ENCODE assay signal across 19 cellular contexts in genomic region chr18:22868831-22869230, GRCh38.
DNase-seq lines count a peak whose midpoint lies in the region; ATAC-seq and TF ChIP-seq lines count a peak whose summit lies in the region.
"Had no signal": no experiment of that assay in that cellular context is flagged by ENCODE, and none has a peak within 500 bp of the region (broad histone marks: within the 10 kb centered on the region; RNA-seq: fewer than 3 reads in every experiment).

No MANE protein-coding gene starts in this region.

- WGBS in mammary epithelial cell (ENCODE audit: low coverage, missing lambda C conversion rate): 0% methylated on average over 1 of the region's 1 CpG

- H3K27ac ChIP-seq in mammary epithelial cell (ENCODE audit: insufficient read depth, low read depth, low read length) (peak overlapping the region; percentile 69), foreskin keratinocyte (no peak overlapping the region)
- H3K27ac ChIP-seq: 22Rv1, BLaER1, C4-2B had no signal

- H3K4me1 Mint-ChIP-seq in MCF 10A (ENCODE audit: insufficient read depth, unreplicated experiment): peaks cover 6% of the 10 kb centered on the region

- ATAC-seq in foreskin keratinocyte: peak; percentile 47
- ATAC-seq: CD8-positive, alpha-beta T cell had no signal

- H3K4me3 ChIP-seq in mammary epithelial cell (replicated peaks in 1 of 3; ENCODE audit: insufficient read depth in 1 of 3, low read depth in 2 of 3, low read length in 3 of 3): peak overlapping the region in 1 of 3 experiments; percentile 32
- no peak overlapping the region for H3K4me3 ChIP-seq in epithelial cell of esophagus (ENCODE audit: low read length)
- H3K4me3 ChIP-seq: BLaER1, HAP-1 had no signal

- no peaks in the 10 kb centered on the region for H3K79me2 ChIP-seq in mammary epithelial cell (ENCODE audit: insufficient read depth, low read length)

- H3K4me2 ChIP-seq in mammary epithelial cell (ENCODE audit: insufficient read depth, low read depth, low read length): peak overlapping the region; percentile 67
- H3K4me2 ChIP-seq: BLaER1 had no signal

- BruUV-seq in mammary epithelial cell (replicated peaks; lab: Mats Ljungman, UMichigan) (no TSS peak), MCF 10A (replicated peaks; lab: Mats Ljungman, UMichigan) (no TSS peak)

- dilution Hi-C loops in mammary epithelial cell (cut with HindIII; ENCODE audit: low sequenced_read_pairs): no loop called here

- H3K36me3 ChIP-seq in mammary epithelial cell (ENCODE audit: insufficient read depth, low read length): no peaks in the 10 kb centered on the region
- H3K36me3 ChIP-seq: BLaER1, HAP-1 had no signal

- in situ Hi-C loops in mammary epithelial cell (cut with MboI; ENCODE audit: low sequenced_read_pairs in 2 of 2) (no loop called here), G401 (cut with HindIII; ENCODE audit: low sequenced_read_pairs) (no loop called here)

- peaks cover 26% of the 10 kb centered on the region for H3K4me1 ChIP-seq in mammary epithelial cell (ENCODE audit: insufficient read depth, low read length)
- peaks cover 35% of the 10 kb centered on the region for H3K4me1 ChIP-seq in foreskin keratinocyte
- H3K4me1 ChIP-seq: BLaER1 had no signal

- no peak overlapping the region for H3K4me3 Mint-ChIP-seq in MCF 10A (ENCODE audit: unreplicated experiment)
- H3K4me3 Mint-ChIP-seq: B cell; CD4-positive, CD25-positive, alpha-beta regulatory T cell; CD8-positive, alpha-beta T cell; HFFc6 had no signal

- peak overlapping the region; percentile 43 for H2AFZ ChIP-seq in mammary epithelial cell (ENCODE audit: low read depth, low read length)

- intact Hi-C loops in mammary epithelial cell (cut with micrococcal nuclease) (loop anchor here (1.0 to 2.0 kb wide), 3 partner anchors 12 to 44 kb away; no protein-coding TSS in a partner anchor), MCF 10A (cut with micrococcal nuclease) (no loop called here)

- CTCF ChIA-PET in mammary epithelial cell (lab: Charles Lee; ENCODE audit: low non-redundant PET) (no interaction called here), MCF 10A (lab: Yijun Ruan, JAX) (no interaction called here)

- H3K27me3 Mint-ChIP-seq in MCF 10A (ENCODE audit: insufficient read depth, unreplicated experiment): no peaks in the 10 kb centered on the region

- H4K20me1 ChIP-seq in mammary epithelial cell (ENCODE audit: insufficient read depth, low read length): no peaks in the 10 kb centered on the region
- H4K20me1 ChIP-seq: BLaER1 had no signal

- no peaks in the 10 kb centered on the region for H3K9me3 Mint-ChIP-seq in MCF 10A (ENCODE audit: unreplicated experiment)
- H3K9me3 Mint-ChIP-seq: CD8-positive, alpha-beta T cell; HFFc6 had no signal

- H3K27me3 ChIP-seq in mammary epithelial cell (ENCODE audit: insufficient read depth, low read length) (no peaks in the 10 kb centered on the region), foreskin keratinocyte (no peaks in the 10 kb centered on the region)
- H3K27me3 ChIP-seq: BLaER1 had no signal

- peak; percentile 90 for DNase-seq in mammary epithelial cell
- DNase-seq in MCF 10A (ENCODE audit: unreplicated experiment): no peak
- peak; percentile 80 for DNase-seq in epithelial cell of esophagus (ENCODE audit: low read depth)
- DNase-seq in foreskin keratinocyte: peak; percentile 96 to 97
- peak; percentile 14 for DNase-seq in kidney tubule cell (ENCODE audit: low spot score)
- no peak for DNase-seq in G401 (ENCODE audit: low spot score)
- DNase-seq in stimulated activated naive CD4-positive, alpha-beta T cell treated with Interleukin-2 at 50 U/mL for 16 hours (lab: John Stamatoyannopoulos, UW): no peak
- no peak for DNase-seq in hippocampal formation (lab: John Stamatoyannopoulos, UW)
- DNase-seq: CD4-positive, CD25-positive, alpha-beta regulatory T cell; CD8-positive, alpha-beta T cell; DMS53; DMS79 treated with DMSO at 0.1 percent for 48 hours; GOT3; HFFc6 had no signal

- TF ChIP-seq CTCF in mammary epithelial cell (conservative IDR thresholded peaks at IDR 0.05 in 1 of 2, IDR thresholded peaks at IDR 0.05 in 1 of 2; ENCODE audit: extremely low read depth in 1 of 2, insufficient read depth in 1 of 2, low read depth in 1 of 2, low read length in 2 of 2): no peak
- TF ChIP-seq CTCF in MCF 10A (IDR thresholded peaks at IDR 0.05; ENCODE audit: unreplicated experiment): no peak
- TF ChIP-seq CTCF in epithelial cell of esophagus (IDR thresholded peaks at IDR 0.05; ENCODE audit: insufficient read depth, low read depth, low read length, missing control alignments): no peak
- no peak for TF ChIP-seq CTCF in foreskin keratinocyte (conservative IDR thresholded peaks at IDR 0.05)

- H3K9me3 ChIP-seq in mammary epithelial cell (replicated peaks; ENCODE audit: insufficient read depth, low read length): no peaks in the 10 kb centered on the region
- H3K9me3 ChIP-seq: BLaER1, HAP-1 had no signal

- H3K9ac ChIP-seq in mammary epithelial cell (ENCODE audit: insufficient read depth, low read length): no peak overlapping the region
- H3K9ac ChIP-seq: BLaER1 had no signal

- POLR2A ChIA-PET in MCF 10A (lab: Yijun Ruan, JAX): interaction anchor here (1.5 kb wide), 1 partner anchor 10 kb away, joined by 3 read pairs; no protein-coding TSS in a partner anchor

- no peaks in the 10 kb centered on the region for H3K36me3 Mint-ChIP-seq in MCF 10A (ENCODE audit: insufficient read depth, unreplicated experiment)
- H3K36me3 Mint-ChIP-seq: CD4-positive, CD25-positive, alpha-beta regulatory T cell; CD8-positive, alpha-beta T cell had no signal

- no peak overlapping the region for H3K27ac Mint-ChIP-seq in MCF 10A (ENCODE audit: low read depth, unreplicated experiment)
- H3K27ac Mint-ChIP-seq: B cell; CD4-positive, CD25-positive, alpha-beta regulatory T cell; CD8-positive, alpha-beta T cell; HFFc6 had no signal

Comparison
In these comparisons a context has a peak if more than half of its experiments do, and no peak if none do; other contexts are left out.
1. DNase-seq: peak in mammary epithelial cell (single experiment), epithelial cell of esophagus (single experiment), foreskin keratinocyte (2 of 2) and kidney tubule cell (single experiment); none in MCF 10A (single experiment), G401 (single experiment), stimulated activated naive CD4-positive, alpha-beta T cell treated with Interleukin-2 at 50 U/mL for 16 hours (single experiment) and hippocampal formation (0 of 2).